8 cellular contexts compared by ENCODE assay signal in the genomic region with DNA sequence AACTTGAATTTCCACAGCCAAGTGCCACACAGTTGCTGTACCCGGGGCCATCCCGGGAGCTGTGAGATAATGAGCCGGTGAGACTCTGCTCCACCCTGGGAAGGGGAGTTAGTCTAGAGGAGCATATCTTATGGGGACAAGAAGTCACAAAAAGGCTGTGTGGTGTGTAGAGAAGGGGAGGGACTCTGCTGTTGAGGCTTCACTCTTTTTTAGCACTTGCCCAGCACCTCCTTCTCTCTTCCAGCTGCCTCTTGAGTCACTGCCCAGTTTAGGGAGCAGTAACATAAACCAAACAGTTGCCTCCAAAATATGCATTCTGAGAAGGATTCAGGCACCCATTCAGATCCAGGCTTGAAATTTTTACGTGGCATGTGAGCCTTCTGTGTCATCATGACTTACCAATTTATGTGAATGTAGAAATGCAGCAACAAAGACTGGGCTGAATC. TPM values are rescaled to one million over a fixed set of nuclear protein-coding genes. Genes with fewer than 3 reads are reported as not detected.
A peak's percentile ranks its signal among the peaks of the same experiment; 100 is the strongest.
DNase-seq lines count a peak whose midpoint lies in the region; ATAC-seq and TF ChIP-seq lines count a peak whose summit lies in the region.

No MANE protein-coding gene starts in this region.

- H3K4me3 ChIP-seq in PC-3 (ENCODE audit: low read length), result peak overlapping the region; percentile 83

- peak overlapping the region; percentile 98 for H2AFZ ChIP-seq in PC-3 (ENCODE audit: low read length)

- peaks cover 30% of the 10 kb centered on the region for H3K36me3 Mint-ChIP-seq in activated naive CD4-positive, alpha-beta T cell treated with anti-CD3 and anti-CD28 coated beads, Interleukin-2, amount 10 ng/mL, durations not matched to agents 7 days and 5 days

- no peaks in the 10 kb centered on the region for H3K9me3 Mint-ChIP-seq in activated naive CD4-positive, alpha-beta T cell treated with anti-CD3 and anti-CD28 coated beads, Interleukin-2, amount 10 ng/mL, durations not matched to agents 7 days and 5 days

- BruUV-seq in PC-3 (replicated peaks; lab: Mats Ljungman, UMichigan), result no TSS peak

- POLR2A ChIA-PET in PC-3 (lab: Charles Lee; ENCODE audit: unreplicated experiment), result interaction anchor here (0.6 kb wide), 1 partner anchor 63 kb away, joined by 4 read pairs; no protein-coding TSS in a partner anchor

- intact Hi-C loops in PC-3 (cut with micrococcal nuclease), result loop anchor here (1.0 kb wide), 1 partner anchor 19 kb away; no protein-coding TSS in a partner anchor

- H3K4me3 Mint-ChIP-seq in activated naive CD4-positive, alpha-beta T cell treated with anti-CD3 and anti-CD28 coated beads, Interleukin-2, amount 10 ng/mL, durations not matched to agents 7 days and 5 days, result peak overlapping the region; percentile 95

- peak overlapping the region; percentile 67 for H3K27ac ChIP-seq in PC-3 (ENCODE audit: low read length)

- peak; percentile 19 for ATAC-seq in HG02840 (IDR thresholded peaks at IDR 0.05; ENCODE audit: low FRiP score, unreplicated experiment)
- ATAC-seq in PC-3, result peak; percentile 37
- ATAC-seq in left lobe of liver, result peak; percentile 37

- no peaks in the 10 kb centered on the region; the same call in 1 of the 2 replicates for H3K36me3 ChIP-seq in PC-3 (ENCODE audit: low read depth, low read length)

- H3K9me2 ChIP-seq in PC-3 (replicated peaks; ENCODE audit: low read length), result no peaks in the 10 kb centered on the region

- peak overlapping the region; percentile 97 for H3K27ac Mint-ChIP-seq in activated naive CD4-positive, alpha-beta T cell treated with anti-CD3 and anti-CD28 coated beads, Interleukin-2, amount 10 ng/mL, durations not matched to agents 7 days and 5 days

- H4K20me1 ChIP-seq in PC-3 (ENCODE audit: low read length), result peaks cover 22% of the 10 kb centered on the region

- no peak for TF ChIP-seq CTCF in PC-3 (conservative IDR thresholded peaks at IDR 0.05; ENCODE audit: low read depth, low read length)

- peaks cover 52% of the 10 kb centered on the region for H3K4me1 Mint-ChIP-seq in activated naive CD4-positive, alpha-beta T cell treated with anti-CD3 and anti-CD28 coated beads, Interleukin-2, amount 10 ng/mL, durations not matched to agents 7 days and 5 days

- H3F3A ChIP-seq in PC-3 (ENCODE audit: low read length, unreplicated experiment), result peaks cover 15% of the 10 kb centered on the region

- DNase-seq in activated naive CD4-positive, alpha-beta T cell treated with anti-CD3 and anti-CD28 coated beads, Interleukin-2, amount 10 ng/mL, durations not matched to agents 7 days and 5 days, result no peak
- DNase-seq in activated naive CD4-positive, alpha-beta T cell treated with Interleukin-2 at 50 U/mL for 16 hours, result no peak
- peak; percentile 65 for DNase-seq in PC-3
- DNase-seq in cerebellar cortex (ENCODE audit: low spot score), result peak; percentile 19
- no peak for DNase-seq in left lobe of liver (ENCODE audit: low spot score)
- DNase-seq in stromal cell of bone marrow (ENCODE audit: low read depth), result peak; percentile 86
- DNase-seq in inferior parietal cortex (ENCODE audit: extremely low spot score), result no peak

- H3K4me2 ChIP-seq in PC-3 (ENCODE audit: low read length), result peak overlapping the region; percentile 96

- H3K9me3 ChIP-seq in PC-3 (ENCODE audit: low read length), result no peaks in the 10 kb centered on the region

- peaks cover 65% of the 10 kb centered on the region for H3K79me2 ChIP-seq in PC-3 (ENCODE audit: low read length)

- peaks cover 41% of the 10 kb centered on the region for H3K4me1 ChIP-seq in PC-3 (ENCODE audit: insufficient read depth, low read length)

- no peaks in the 10 kb centered on the region for H3K27me3 Mint-ChIP-seq in activated naive CD4-positive, alpha-beta T cell treated with anti-CD3 and anti-CD28 coated beads, Interleukin-2, amount 10 ng/mL, durations not matched to agents 7 days and 5 days

- H3K9ac ChIP-seq in PC-3 (ENCODE audit: low read length), result peak overlapping the region; percentile 91

- CTCF ChIA-PET in activated naive CD4-positive, alpha-beta T cell treated with anti-CD3 and anti-CD28 coated beads, Interleukin-2, amount 10 ng/mL, durations not matched to agents 7 days and 5 days (lab: Charles Lee), result interaction anchor here (3.2 kb wide), 1 partner anchor 22 kb away, joined by 15 read pairs; no protein-coding TSS in a partner anchor
- CTCF ChIA-PET in PC-3 (lab: Charles Lee), result no interaction called here

- H3K27me3 ChIP-seq in PC-3 (ENCODE audit: low read length), result no peaks in the 10 kb centered on the region

RNA-seq across cellular contexts. Expression of gene WDR26, which starts 0.7 kb away (rescaled TPM):
- total RNA-seq in PC-3 (2014; rRNA removed) (40.7 and 45.2 TPM in 2 replicates), left lobe of liver (27.2 TPM)

Comparison
In these comparisons a context has a peak if more than half of its experiments do, and no peak if none do; other contexts are left out.
1. DNase-seq: peak in PC-3 (single experiment), cerebellar cortex (single experiment) and stromal cell of bone marrow (single experiment); none in activated naive CD4-positive, alpha-beta T cell treated with anti-CD3 and anti-CD28 coated beads, Interleukin-2, amount 10 ng/mL, durations not matched to agents 7 days and 5 days (single experiment), activated naive CD4-positive, alpha-beta T cell treated with Interleukin-2 at 50 U/mL for 16 hours (single experiment), left lobe of liver (single experiment) and inferior parietal cortex (single experiment).
2. Peak in every context shown above with its lines, with median percentiles within 50 percentile points of each other: ATAC-seq.